8 cellular contexts compared by ENCODE assay signal in the genomic region with DNA sequence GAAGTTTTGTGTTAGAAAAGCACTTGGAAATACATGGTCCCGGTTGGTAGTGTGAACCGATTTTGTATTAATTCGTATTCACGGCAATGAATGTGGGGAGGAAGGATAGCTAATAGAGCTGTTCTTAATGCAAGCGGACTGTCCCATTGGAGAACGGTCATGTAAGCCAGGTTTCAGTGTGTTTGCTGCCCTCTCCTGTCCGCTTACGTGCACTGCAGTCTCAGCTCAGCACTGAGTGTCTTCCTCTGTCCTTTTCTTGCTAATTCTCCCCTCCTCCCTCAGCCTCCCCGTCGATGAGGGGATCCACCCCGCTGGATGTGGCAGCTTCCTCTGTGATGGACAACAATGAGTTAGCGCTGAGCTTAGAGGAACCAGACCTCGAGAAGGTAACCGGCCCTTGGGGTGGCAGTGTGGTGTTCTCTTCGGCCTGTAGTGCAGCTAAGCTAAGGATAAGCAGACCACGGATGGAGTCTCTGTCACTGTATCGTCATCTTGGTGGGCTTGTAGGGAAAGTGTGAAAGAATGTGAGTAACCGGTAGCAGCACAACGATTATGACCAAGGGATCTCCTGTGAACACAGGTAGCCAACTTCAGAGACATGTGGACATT.
DNase-seq lines count a peak whose midpoint lies in the region; ATAC-seq and TF ChIP-seq lines count a peak whose summit lies in the region.

No MANE protein-coding gene starts in this region.

- H3K27ac ChIP-seq in upper lobe of right lung: no peak overlapping the region

- no peak overlapping the region for H3K4me3 Mint-ChIP-seq in activated naive CD4-positive, alpha-beta T cell treated with anti-CD3 and anti-CD28 coated beads, Interleukin-2, amount 10 ng/mL, durations not matched to agents 7 days and 5 days
- no peak overlapping the region for H3K4me3 Mint-ChIP-seq in glutamatergic neuron (ENCODE audit: unreplicated experiment)

- intact Hi-C loops in posterior cingulate gyrus (cut with DNase I): loop anchor here (1.0 to 2.0 kb wide), 2 partner anchors 408 to 614 kb away; no protein-coding TSS in a partner anchor
- intact Hi-C loops in upper lobe of right lung (cut with DNase I): no loop called here

- H3K36me3 Mint-ChIP-seq in activated naive CD4-positive, alpha-beta T cell treated with anti-CD3 and anti-CD28 coated beads, Interleukin-2, amount 10 ng/mL, durations not matched to agents 7 days and 5 days: no peaks in the 10 kb centered on the region
- H3K36me3 Mint-ChIP-seq in glutamatergic neuron (ENCODE audit: unreplicated experiment): no peaks in the 10 kb centered on the region

- peak; percentile 99 for TF ChIP-seq CTCF in AG10803 (conservative IDR thresholded peaks at IDR 0.05; ENCODE audit: low read length)
- peak; percentile 84 for TF ChIP-seq CTCF in glutamatergic neuron (IDR thresholded peaks at IDR 0.05; ENCODE audit: partially characterized antibody, unreplicated experiment)
- TF ChIP-seq CTCF in upper lobe of right lung (IDR thresholded peaks at IDR 0.05): peak; percentile 89

- H3K27me3 ChIP-seq in upper lobe of right lung: peaks cover 8% of the 10 kb centered on the region

- H3K27ac Mint-ChIP-seq in activated naive CD4-positive, alpha-beta T cell treated with anti-CD3 and anti-CD28 coated beads, Interleukin-2, amount 10 ng/mL, durations not matched to agents 7 days and 5 days: no peak overlapping the region
- H3K27ac Mint-ChIP-seq in glutamatergic neuron (ENCODE audit: unreplicated experiment): no peak overlapping the region

- CTCF ChIA-PET in activated naive CD4-positive, alpha-beta T cell treated with anti-CD3 and anti-CD28 coated beads, Interleukin-2, amount 10 ng/mL, durations not matched to agents 7 days and 5 days (lab: Charles Lee): interaction anchor here (0.6 to 2.8 kb wide), 26 partner anchors 9 to 621 kb away, joined by 3 to 46 read pairs (median 3); no protein-coding TSS in a partner anchor

- no peaks in the 10 kb centered on the region for H3K9me3 ChIP-seq in upper lobe of right lung

- no peaks in the 10 kb centered on the region for H3K4me1 Mint-ChIP-seq in activated naive CD4-positive, alpha-beta T cell treated with anti-CD3 and anti-CD28 coated beads, Interleukin-2, amount 10 ng/mL, durations not matched to agents 7 days and 5 days
- H3K4me1 Mint-ChIP-seq in glutamatergic neuron (ENCODE audit: low read depth, unreplicated experiment): no peaks in the 10 kb centered on the region

- H3K27me3 Mint-ChIP-seq in activated naive CD4-positive, alpha-beta T cell treated with anti-CD3 and anti-CD28 coated beads, Interleukin-2, amount 10 ng/mL, durations not matched to agents 7 days and 5 days: peaks cover 8% of the 10 kb centered on the region
- H3K27me3 Mint-ChIP-seq in glutamatergic neuron (ENCODE audit: unreplicated experiment): no peaks in the 10 kb centered on the region

- H3K36me3 ChIP-seq in upper lobe of right lung: no peaks in the 10 kb centered on the region

- H3K4me3 ChIP-seq in AG10803 (ENCODE audit: low read length) (no peak overlapping the region), upper lobe of right lung (no peak overlapping the region)
- no peak overlapping the region for H3K4me3 ChIP-seq in Jurkat, Clone E6-1 (ENCODE audit: low read length)

- no peaks in the 10 kb centered on the region for H3K4me1 ChIP-seq in upper lobe of right lung

- no peaks in the 10 kb centered on the region for H3K9me3 Mint-ChIP-seq in activated naive CD4-positive, alpha-beta T cell treated with anti-CD3 and anti-CD28 coated beads, Interleukin-2, amount 10 ng/mL, durations not matched to agents 7 days and 5 days
- no peaks in the 10 kb centered on the region for H3K9me3 Mint-ChIP-seq in glutamatergic neuron (ENCODE audit: unreplicated experiment)

- DNase-seq in AG10803 (ENCODE audit: low read depth) (peak; percentile 72), SK-N-DZ (ENCODE audit: low spot score) (peak; percentile 74), glutamatergic neuron (peak; percentile 83), posterior cingulate gyrus (peak; percentile 50 to 96 (median 80)), upper lobe of right lung (peak; percentile 75)
- peak; percentile 64 for DNase-seq in Jurkat, Clone E6-1 (ENCODE audit: low read depth, low spot score)
- peak; percentile 65 for DNase-seq in activated naive CD4-positive, alpha-beta T cell treated with anti-CD3 and anti-CD28 coated beads, Interleukin-2, amount 10 ng/mL, durations not matched to agents 7 days and 5 days

- peak; percentile 62 for ATAC-seq in GM18861 (IDR thresholded peaks at IDR 0.05; ENCODE audit: unreplicated experiment)
- peak; percentile 93 for ATAC-seq in upper lobe of right lung
